ENCODE assay signal across 11 cellular contexts in genomic region chr12:58295268-58295667, GRCh38.
"Had no signal": no experiment of that assay in that cellular context is flagged by ENCODE, and none has a peak within 500 bp of the region (broad histone marks: within the 10 kb centered on the region; RNA-seq: fewer than 3 reads in every experiment).

No MANE protein-coding gene starts in this region.

- H3K9me3 Mint-ChIP-seq: GM23338, H9, HFFc6 had no signal

- H3K4me2 ChIP-seq: GM23338 had no signal

- H3K9me3 ChIP-seq: HAP-1 had no signal

- H3K9ac ChIP-seq: GM23248 had no signal

- H3K27ac ChIP-seq: GM23248 had no signal

- ATAC-seq: GM23338, HCT116 had no signal

- H3K36me3 ChIP-seq: HAP-1 had no signal

- H3K4me3 ChIP-seq: GM23248, GM23338, HAP-1 had no signal

- FAIRE-seq: H1, H54 had no signal

- H2AFZ ChIP-seq: GM23248, GM23338 had no signal

- H3K4me3 Mint-ChIP-seq: GM23338, H9, HFFc6 had no signal

- DNase-seq: GM23248, GOT3, H7, H9, HCEC 1CT, HFFc6 had no signal

- H3K27ac Mint-ChIP-seq: GM23338, H9, HFFc6 had no signal
